Comparison of ENCODE assay signal across 1 cellular context in the genomic region with DNA sequence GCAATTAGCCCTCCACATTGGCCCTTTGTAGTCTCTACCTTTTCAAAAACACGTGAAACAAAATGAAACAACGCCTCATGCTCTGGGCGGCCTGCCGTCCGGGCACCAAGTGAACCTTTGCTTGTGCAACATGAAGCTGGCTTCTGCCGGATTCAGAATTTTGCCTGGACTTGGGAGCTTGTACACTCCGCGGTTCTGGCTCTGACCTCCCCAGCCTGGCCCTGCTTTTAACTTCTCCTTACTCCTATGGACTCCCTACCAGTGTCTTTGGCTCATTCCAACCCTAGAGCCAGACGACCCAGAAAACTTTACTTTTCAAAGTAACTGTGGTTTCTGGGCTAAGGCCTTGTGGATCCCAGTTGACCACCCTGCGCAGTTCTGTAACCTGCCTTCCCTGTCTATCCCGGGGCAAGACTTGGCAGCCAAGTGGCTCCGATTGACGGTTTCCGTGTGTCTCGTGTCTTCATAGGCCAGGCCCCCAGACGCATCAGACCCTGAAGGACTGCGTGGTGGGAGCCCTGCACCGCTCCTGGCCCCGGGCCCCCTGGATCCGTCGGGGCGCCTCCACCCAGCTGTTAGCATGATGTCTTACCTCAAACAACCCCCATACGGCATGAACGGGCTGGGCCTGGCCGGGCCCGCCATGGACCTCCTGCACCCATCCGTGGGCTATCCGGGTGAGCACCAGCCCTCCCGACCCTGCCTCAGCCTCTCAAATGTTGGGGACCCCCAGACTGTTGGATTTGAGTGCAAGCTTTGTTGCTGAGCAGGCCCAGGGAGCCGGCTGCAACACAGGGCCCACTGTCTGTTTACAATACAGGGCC.
TF ChIP-seq lines count a peak whose summit lies in the region.

No MANE protein-coding gene starts in this region.

TF ChIP-seq in HepG2, 621 proteins besides CTCF, POLR2A, EP300 and RAD21:
- peak; percentile 18; the same call in 1 of the 2 replicates for TF ChIP-seq ZNF772 (CRISPR knock-in tag; IDR thresholded peaks at IDR 0.05)
- TF ChIP-seq, protein P1, sequence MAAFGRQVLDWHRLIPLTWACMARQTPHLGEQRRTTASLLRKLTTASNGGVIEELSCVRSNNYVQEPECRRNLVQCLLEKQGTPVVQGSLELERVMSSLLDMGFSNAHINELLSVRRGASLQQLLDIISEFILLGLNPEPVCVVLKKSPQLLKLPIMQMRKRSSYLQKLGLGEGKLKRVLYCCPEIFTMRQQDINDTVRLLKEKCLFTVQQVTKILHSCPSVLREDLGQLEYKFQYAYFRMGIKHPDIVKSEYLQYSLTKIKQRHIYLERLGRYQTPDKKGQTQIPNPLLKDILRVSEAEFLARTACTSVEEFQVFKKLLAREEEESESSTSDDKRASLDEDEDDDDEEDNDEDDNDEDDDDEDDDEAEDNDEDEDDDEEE (CRISPR knock-in tag; IDR thresholded peaks at IDR 0.05), result 0 out of 2 replicates have a peak, but pooled peaks have one; percentile 62
- peak; percentile 45; the same call in 1 of the 2 replicates for TF ChIP-seq RBFOX2 (IDR thresholded peaks at IDR 0.05; ENCODE audit: low read depth, low read length)
- TF ChIP-seq ZZZ3 (CRISPR knock-in tag; IDR thresholded peaks at IDR 0.05; ENCODE audit: borderline replicate concordance), result no peak
- TF ChIP-seq, protein P2, sequence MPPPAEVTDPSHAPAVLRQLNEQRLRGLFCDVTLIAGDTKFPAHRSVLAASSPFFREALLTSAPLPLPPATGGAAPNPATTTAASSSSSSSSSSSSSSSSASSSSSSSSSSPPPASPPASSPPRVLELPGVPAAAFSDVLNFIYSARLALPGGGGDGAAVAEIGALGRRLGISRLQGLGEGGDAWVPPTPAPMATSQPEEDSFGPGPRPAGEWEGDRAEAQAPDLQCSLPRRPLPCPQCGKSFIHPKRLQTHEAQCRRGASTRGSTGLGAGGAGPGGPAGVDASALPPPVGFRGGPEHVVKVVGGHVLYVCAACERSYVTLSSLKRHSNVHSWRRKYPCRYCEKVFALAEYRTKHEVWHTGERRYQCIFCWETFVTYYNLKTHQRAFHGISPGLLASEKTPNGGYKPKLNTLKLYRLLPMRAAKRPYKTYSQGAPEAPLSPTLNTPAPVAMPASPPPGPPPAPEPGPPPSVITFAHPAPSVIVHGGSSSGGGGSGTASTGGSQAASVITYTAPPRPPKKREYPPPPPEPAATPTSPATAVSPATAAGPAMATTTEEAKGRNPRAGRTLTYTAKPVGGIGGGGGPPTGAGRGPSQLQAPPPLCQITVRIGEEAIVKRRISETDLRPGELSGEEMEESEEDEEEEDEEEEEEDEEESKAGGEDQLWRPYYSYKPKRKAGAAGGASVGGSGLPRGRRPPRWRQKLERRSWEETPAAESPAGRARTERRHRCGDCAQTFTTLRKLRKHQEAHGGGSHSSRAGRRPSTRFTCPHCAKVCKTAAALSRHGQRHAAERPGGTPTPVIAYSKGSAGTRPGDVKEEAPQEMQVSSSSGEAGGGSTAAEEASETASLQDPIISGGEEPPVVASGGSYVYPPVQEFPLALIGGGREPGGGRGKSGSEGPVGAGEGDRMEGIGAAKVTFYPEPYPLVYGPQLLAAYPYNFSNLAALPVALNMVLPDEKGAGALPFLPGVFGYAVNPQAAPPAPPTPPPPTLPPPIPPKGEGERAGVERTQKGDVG (CRISPR knock-in tag; IDR thresholded peaks at IDR 0.05; ENCODE audit: borderline replicate concordance), result 0 out of 2 replicates have a peak, but pooled peaks have one; percentile 19
- TF ChIP-seq IKZF4 (CRISPR knock-in tag; IDR thresholded peaks at IDR 0.05; ENCODE audit: borderline replicate concordance, low read depth, not compliant biosample characterization), result no peak
